In the genomic region with DNA sequence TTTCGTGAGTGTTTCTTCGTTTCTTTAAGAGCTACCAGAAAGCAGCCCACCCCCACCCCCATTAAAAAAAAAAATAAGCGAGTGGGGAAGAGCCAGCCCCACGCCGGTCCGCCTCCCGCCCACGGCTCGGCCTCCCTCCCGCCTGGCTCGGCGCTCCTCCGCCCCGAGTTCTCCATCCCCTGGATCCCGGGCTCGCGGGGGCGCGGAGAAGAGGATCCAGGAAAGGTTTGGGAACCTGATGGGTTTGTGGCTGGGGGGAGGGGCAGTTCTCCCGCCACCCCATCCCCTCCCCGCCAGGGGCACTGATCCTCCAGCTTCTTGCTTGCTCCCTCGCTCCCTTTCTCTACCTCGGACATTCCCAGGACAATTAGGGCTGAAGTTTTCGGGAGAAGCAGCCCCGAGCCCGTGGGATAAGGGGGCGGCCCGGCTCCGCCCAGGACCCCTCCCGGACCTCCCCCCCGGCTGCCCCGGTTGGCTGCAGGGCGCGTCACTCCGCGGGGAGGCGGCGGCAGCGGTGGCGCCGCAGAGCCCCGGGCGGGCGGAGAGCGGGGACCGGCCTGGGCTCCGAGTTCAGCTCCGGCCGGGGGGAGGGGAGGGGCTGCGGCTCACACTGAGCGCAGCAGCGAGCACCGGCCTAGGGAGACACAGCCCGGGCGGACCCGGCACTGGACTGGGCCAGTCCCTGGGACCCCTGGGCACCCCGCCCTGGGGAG, we compare ENCODE assay signal across 8 cellular contexts. TPM values are rescaled to one million over a fixed set of nuclear protein-coding genes. Genes with fewer than 3 reads are reported as not detected.
A peak's percentile ranks its signal among the peaks of the same experiment; 100 is the strongest.
DNase-seq lines count a peak whose midpoint lies in the region; ATAC-seq and TF ChIP-seq lines count a peak whose summit lies in the region.

No MANE protein-coding gene starts in this region.

- intact Hi-C loops in CD4-positive, alpha-beta T cell (cut with DNase I, micrococcal nuclease) = no loop called here

- no peak overlapping the region for H2AFZ ChIP-seq in fibroblast of lung (ENCODE audit: low read length)

- no peak for TF ChIP-seq CTCF in fibroblast of lung (conservative IDR thresholded peaks at IDR 0.05 in 1 of 2, IDR thresholded peaks at IDR 0.05 in 1 of 2; ENCODE audit: low read depth in 1 of 2, low read length in 2 of 2)
- no peak for TF ChIP-seq CTCF in nephron progenitor cell (IDR thresholded peaks at IDR 0.05)
- TF ChIP-seq CTCF in CD4-positive, alpha-beta T cell (IDR thresholded peaks at IDR 0.05) = no peak

- peaks cover 51% of the 10 kb centered on the region for H3K27me3 ChIP-seq in fibroblast of lung (ENCODE audit: control insufficient read depth, insufficient read depth, low read length)
- peaks cover 91% of the 10 kb centered on the region for H3K27me3 ChIP-seq in CD4-positive, alpha-beta T cell (ENCODE audit: control insufficient read depth, insufficient read depth, low read length)

- H3K36me3 ChIP-seq in fibroblast of lung (ENCODE audit: control insufficient read depth, insufficient read depth, low read length) = no peaks in the 10 kb centered on the region

- H3K4me3 Mint-ChIP-seq in nephron progenitor cell = peak overlapping the region; percentile 84
- H3K4me3 Mint-ChIP-seq in CD4-positive, alpha-beta T cell = no peak overlapping the region

- H3K4me3 ChIP-seq in fibroblast of lung (replicated peaks in 1 of 4; ENCODE audit: control extremely low read depth in 1 of 4, insufficient read depth in 1 of 4, low read depth in 3 of 4, low read length in 4 of 4) = peak overlapping the region in 2 of 4 experiments; percentile 42 to 51

- H3K27me3 Mint-ChIP-seq in nephron progenitor cell (ENCODE audit: low read depth, poor library complexity) = no peaks in the 10 kb centered on the region
- peaks cover 67% of the 10 kb centered on the region for H3K27me3 Mint-ChIP-seq in CD4-positive, alpha-beta T cell

- H3K79me2 ChIP-seq in fibroblast of lung (ENCODE audit: control insufficient read depth, insufficient read depth, low read length) = no peaks in the 10 kb centered on the region

- no peak overlapping the region for H3K27ac Mint-ChIP-seq in nephron progenitor cell
- H3K27ac Mint-ChIP-seq in CD4-positive, alpha-beta T cell = no peak overlapping the region

- no peaks in the 10 kb centered on the region for H3K9me3 ChIP-seq in fibroblast of lung (ENCODE audit: control insufficient read depth, insufficient read depth, low read depth, low read length)
- no peaks in the 10 kb centered on the region for H3K9me3 ChIP-seq in CD4-positive, alpha-beta T cell (ENCODE audit: control insufficient read depth, low read length)

- CTCF ChIA-PET in CD4-positive, alpha-beta T cell (lab: Charles Lee) = no interaction called here

- POLR2A ChIA-PET in CD4-positive, alpha-beta T cell (lab: Charles Lee) = no interaction called here

- DNase-seq in DMS114 treated with DMSO at 0.1 percent for 48 hours (lab: John Stamatoyannopoulos, UW; ENCODE audit: unreplicated experiment) (peak; percentile 30), NCI-H526 (lab: John Stamatoyannopoulos, UW) (peak; percentile 20 to 79), fibroblast of lung (ENCODE audit: low read depth in 2 of 2) (peak; percentile 40 to 91), nephron progenitor cell (peak; percentile 93)
- no peak for DNase-seq in CD4-positive, alpha-beta T cell
- no peak for DNase-seq in activated CD4-positive, alpha-beta T cell treated with anti-CD3 and anti-CD28 coated beads for 1 hour

- H4K20me1 ChIP-seq in fibroblast of lung (ENCODE audit: control insufficient read depth, extremely low read depth, insufficient read depth, low read length) = no peaks in the 10 kb centered on the region

- H3K36me3 Mint-ChIP-seq in nephron progenitor cell (ENCODE audit: low read depth) = peaks cover 23% of the 10 kb centered on the region
- no peaks in the 10 kb centered on the region for H3K36me3 Mint-ChIP-seq in CD4-positive, alpha-beta T cell (ENCODE audit: low read depth)

- peak overlapping the region; percentile 64 for H3K4me2 ChIP-seq in fibroblast of lung (ENCODE audit: extremely low read depth, insufficient read depth, low read length)

- H3K9me3 Mint-ChIP-seq in nephron progenitor cell = no peaks in the 10 kb centered on the region
- H3K9me3 Mint-ChIP-seq in CD4-positive, alpha-beta T cell = no peaks in the 10 kb centered on the region

- no peaks in the 10 kb centered on the region for H3K4me1 ChIP-seq in fibroblast of lung (ENCODE audit: control insufficient read depth, extremely low read depth, insufficient read depth, low read length)

- no peak for ATAC-seq in CD4-positive, alpha-beta T cell (ENCODE audit: poor library complexity)
- no peak for ATAC-seq in HG02798 (IDR thresholded peaks at IDR 0.05; ENCODE audit: poor library complexity, unreplicated experiment)
- no peak for ATAC-seq in GM18502 (IDR thresholded peaks at IDR 0.05; ENCODE audit: poor library complexity, unreplicated experiment)

- H3K9ac ChIP-seq in fibroblast of lung (ENCODE audit: insufficient read depth, low read length) = no peak overlapping the region

- peaks cover 43% of the 10 kb centered on the region for H3K4me1 Mint-ChIP-seq in nephron progenitor cell
- H3K4me1 Mint-ChIP-seq in CD4-positive, alpha-beta T cell (ENCODE audit: low read depth) = peaks cover 19% of the 10 kb centered on the region

- no peak overlapping the region for H3K27ac ChIP-seq in fibroblast of lung (ENCODE audit: insufficient read depth, low read length)
- no peak overlapping the region for H3K27ac ChIP-seq in CD4-positive, alpha-beta T cell (ENCODE audit: low read depth, low read length)

RNA-seq across cellular contexts. Expression of a gene that starts 1.0 kb away (rescaled TPM):
- under 0.01 and 0.17 TPM in 2 replicates for total RNA-seq in fibroblast of lung
- polyA plus RNA-seq in fibroblast of lung = 0.10 and 0.14 TPM in 2 replicates
- polyA plus RNA-seq in fibroblast of lung (2012) = 0.10 and 0.15 TPM in 2 replicates
- 0.31 and 0.82 TPM in 2 replicates for polyA minus RNA-seq in fibroblast of lung (ENCODE audit: low replicate concordance)
- not detected for total RNA-seq in CD4-positive, alpha-beta T cell

Comparison
In these comparisons a context has a peak if more than half of its experiments do, and no peak if none do; other contexts are left out.
1. DNase-seq: peak in DMS114 treated with DMSO at 0.1 percent for 48 hours (single experiment), NCI-H526 (2 of 2), fibroblast of lung (2 of 2) and nephron progenitor cell (single experiment); none in CD4-positive, alpha-beta T cell (0 of 10) and activated CD4-positive, alpha-beta T cell treated with anti-CD3 and anti-CD28 coated beads for 1 hour (single experiment).